Comparison of ENCODE assay signal across 29 cellular contexts in genomic region chr1:4495809-4496208, GRCh38.
"Had no signal": no experiment of that assay in that cellular context is flagged by ENCODE, and none has a peak within 500 bp of the region (broad histone marks: within the 10 kb centered on the region; RNA-seq: fewer than 3 reads in every experiment).

No MANE protein-coding gene starts in this region.

- H3K36me3 ChIP-seq: adrenal gland, breast epithelium, SJCRH30, WERI-Rb-1 had no signal

- DNase-seq: activated CD4-positive, alpha-beta memory T cell treated with anti-CD3 and anti-CD28 coated beads, Interleukin-2, amount 10 ng/mL, durations not matched to agents 7 days and 5 days; activated CD4-positive, alpha-beta T cell treated with anti-CD3 and anti-CD28 coated beads for 1 hour; activated CD4-positive, alpha-beta T cell treated with anti-CD3 and anti-CD28 coated beads for 48 hours; activated CD4-positive, CD25-positive, alpha-beta regulatory T cell; activated CD8-positive, alpha-beta memory T cell treated with anti-CD3 and anti-CD28 coated beads for 24 hours; activated CD8-positive, alpha-beta memory T cell treated with anti-CD3 and anti-CD28 coated beads, Interleukin-2, amount 10 ng/mL, durations not matched to agents 7 days and 5 days; activated CD8-positive, alpha-beta memory T cell treated with anti-CD3 and anti-CD28 coated beads, Interleukin-2, amount 50 U/mL, for 48 hours; activated gamma-delta T cell; activated naive CD4-positive, alpha-beta T cell treated with Interleukin-2 at 50 U/mL for 16 hours; activated T-cell treated with anti-CD3 and anti-CD28 coated beads, Interleukin-2, amount 50 U/mL, for 48 hours; adrenal gland; body of pancreas; NCI-H1105; NCI-H1417 treated with DMSO at 0.1 percent for 48 hours; NCI-H1930; NCI-H2081 treated with DMSO at 0.1 percent for 48 hours; NCI-H345; NCI-H510A; NCI-H526; NCI-H748 treated with DMSO at 0.1 percent for 48 hours; NK-92 treated with Interleukin-12 subunit alpha and Interleukin-12 subunit beta, amount 100 ng/mL, for 24 hours; PC-9; Right ventricle myocardium superior; SJCRH30; T1000; WERI-Rb-1 had no signal

- H3K27ac ChIP-seq: adrenal gland, body of pancreas, breast epithelium, PC-9, SJCRH30, SK-N-MC, WERI-Rb-1 had no signal

- H3K4me3 ChIP-seq: adrenal gland, body of pancreas, breast epithelium, K562, PC-9, SJCRH30, SK-N-MC had no signal

- H3K27me3 ChIP-seq: adrenal gland, body of pancreas, breast epithelium had no signal

- H3K9me3 ChIP-seq: adrenal gland, body of pancreas, SJCRH30 had no signal

- H3K4me1 ChIP-seq: adrenal gland, body of pancreas, breast epithelium, SJCRH30 had no signal

- H3K4me2 ChIP-seq: PC-9 had no signal

- H2AFZ ChIP-seq: PC-9 had no signal
